11 cellular contexts compared by ENCODE assay signal in the genomic region with DNA sequence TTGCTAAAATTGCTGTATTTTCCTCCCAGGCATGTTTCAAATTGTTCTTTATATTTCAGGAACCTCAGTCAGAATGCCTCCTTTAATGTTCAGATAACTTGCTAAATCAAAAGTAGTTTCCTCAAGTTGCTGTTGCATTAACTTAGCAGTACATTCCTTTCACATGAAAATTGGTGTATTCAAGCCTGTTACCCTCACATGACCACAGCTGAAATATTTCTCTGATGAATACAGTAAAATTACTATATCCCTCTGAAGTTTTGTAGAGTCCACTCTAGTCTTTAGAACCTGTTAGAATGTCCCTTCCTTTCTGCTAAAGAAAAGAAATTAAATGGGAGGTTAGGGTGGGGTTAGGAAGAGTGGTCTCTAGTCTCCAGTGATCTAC. TPM values are rescaled to one million over a fixed set of nuclear protein-coding genes. Genes with fewer than 3 reads are reported as not detected.
A peak's percentile ranks its signal among the peaks of the same experiment; 100 is the strongest.
DNase-seq lines count a peak whose midpoint lies in the region; ATAC-seq and TF ChIP-seq lines count a peak whose summit lies in the region.
"Had no signal": no experiment of that assay in that cellular context is flagged by ENCODE, and none has a peak within 500 bp of the region (broad histone marks: within the 10 kb centered on the region; RNA-seq: fewer than 3 reads in every experiment).

No MANE protein-coding gene starts in this region.

- peak overlapping the region; percentile 74 for H3K27ac Mint-ChIP-seq in activated CD4-positive, alpha-beta T cell treated with anti-CD3 and anti-CD28 coated beads for 36 hours

- no peaks in the 10 kb centered on the region for H3K27me3 Mint-ChIP-seq in activated CD4-positive, alpha-beta T cell treated with anti-CD3 and anti-CD28 coated beads for 36 hours

- H3K4me3 Mint-ChIP-seq in activated CD4-positive, alpha-beta T cell treated with anti-CD3 and anti-CD28 coated beads for 36 hours = peak overlapping the region; percentile 57

- POLR2A ChIA-PET in activated CD4-positive, alpha-beta T cell treated with anti-CD3 and anti-CD28 coated beads for 36 hours (lab: Charles Lee) = no interaction called here

- peaks cover 13% of the 10 kb centered on the region for H3K9me3 Mint-ChIP-seq in activated CD4-positive, alpha-beta T cell treated with anti-CD3 and anti-CD28 coated beads for 36 hours (ENCODE audit: low read depth)

- peaks cover 2% of the 10 kb centered on the region for H3K36me3 Mint-ChIP-seq in activated CD4-positive, alpha-beta T cell treated with anti-CD3 and anti-CD28 coated beads for 36 hours (ENCODE audit: low read depth)

- peaks cover 46% of the 10 kb centered on the region for H3K4me1 Mint-ChIP-seq in activated CD4-positive, alpha-beta T cell treated with anti-CD3 and anti-CD28 coated beads for 36 hours

- DNase-seq in activated CD4-positive, alpha-beta T cell treated with anti-CD3 and anti-CD28 coated beads for 36 hours = no peak
- DNase-seq in activated CD4-positive, alpha-beta T cell treated with anti-CD3 and anti-CD28 coated beads for 1 hour = no peak
- DNase-seq in M059J (ENCODE audit: low read depth) (peak; percentile 69), coronary artery (ENCODE audit: low spot score) (no peak), smooth muscle cell of the brain vasculature (ENCODE audit: low read depth, low spot score) (peak; percentile 13), HUDEP-2 (lab: John Stamatoyannopoulos, UW; ENCODE audit: unreplicated experiment in 76 of 76) (no peak)
- DNase-seq in activated effector memory CD4-positive, alpha-beta T cell treated with anti-CD3 and anti-CD28 coated beads, Interleukin-2, amount 50 U/mL, for 16 hours = no peak
- DNase-seq: SHP77; stimulated activated CD4-positive, alpha-beta T cell treated with anti-CD3 and anti-CD28 coated beads, Interleukin-4, amount 100 ng/mL, for 1 hour had no signal

- no peak for ATAC-seq in activated CD4-positive, alpha-beta T cell treated with anti-CD3 and anti-CD28 coated beads for 36 hours
- no peak for ATAC-seq in HG03460 (IDR thresholded peaks at IDR 0.05; ENCODE audit: unreplicated experiment)
- ATAC-seq: A549 had no signal

- intact Hi-C loops in activated CD4-positive, alpha-beta T cell treated with anti-CD3 and anti-CD28 coated beads for 36 hours (cut with DNase I, micrococcal nuclease) = loop anchor here (2.0 kb wide), 2 partner anchors 25 to 101 kb away; a partner anchor contains a TSS

- TF ChIP-seq CTCF in coronary artery (IDR thresholded peaks at IDR 0.05) = no peak

- H3K27ac ChIP-seq in coronary artery = peak overlapping the region in 1 of 2 donors; percentile 8
- H3K27ac ChIP-seq: A549 had no signal

- peak overlapping the region; percentile 9 for H3K4me3 ChIP-seq in coronary artery
- H3K4me3 ChIP-seq: A549 had no signal

- CTCF ChIA-PET in activated CD4-positive, alpha-beta T cell treated with anti-CD3 and anti-CD28 coated beads for 36 hours (lab: Charles Lee) = interaction anchor here (1.1 kb wide), 1 partner anchor 100 kb away, joined by 3 read pairs; no protein-coding TSS in a partner anchor

RNA-seq across cellular contexts. Expression of a gene that starts 24.5 kb away (rescaled TPM):
- 10 to 100 TPM; 35.3 to 37.1 TPM for total RNA-seq in activated CD4-positive, alpha-beta T cell treated with anti-CD3 and anti-CD28 coated beads for 36 hours
- total RNA-seq in M059J (2014; rRNA removed; shearing (Covaris generic)) = 69.8 and 76.4 TPM in 2 replicates

Comparison
In these comparisons a context has a peak if more than half of its experiments do, and no peak if none do; other contexts are left out.
1. DNase-seq: peak in M059J (single experiment) and smooth muscle cell of the brain vasculature (single experiment); none in activated CD4-positive, alpha-beta T cell treated with anti-CD3 and anti-CD28 coated beads for 36 hours (single experiment), activated CD4-positive, alpha-beta T cell treated with anti-CD3 and anti-CD28 coated beads for 1 hour (single experiment), coronary artery (single experiment), HUDEP-2 (0 of 76) and activated effector memory CD4-positive, alpha-beta T cell treated with anti-CD3 and anti-CD28 coated beads, Interleukin-2, amount 50 U/mL, for 16 hours (single experiment).